Comparison of ENCODE assay signal across 25 cellular contexts in the genomic region with DNA sequence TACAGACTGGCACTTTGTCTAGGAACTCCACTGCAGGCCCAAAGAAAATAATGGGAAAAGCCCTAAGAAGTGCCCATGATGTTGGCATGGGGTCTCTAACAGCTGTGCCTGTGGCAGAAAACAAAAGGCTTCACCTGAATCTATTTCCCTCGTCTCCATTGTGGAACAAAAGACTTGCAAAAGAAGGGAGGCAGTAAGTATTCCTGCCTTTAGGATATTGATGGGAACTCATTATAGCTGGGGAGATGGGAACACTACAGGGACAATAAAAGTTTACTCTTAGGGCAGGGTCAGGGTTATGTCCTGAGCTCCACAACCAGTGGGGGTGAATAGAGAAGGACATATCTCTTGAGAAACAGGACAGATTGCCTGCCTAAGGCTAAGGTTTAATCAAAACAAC.
DNase-seq lines count a peak whose midpoint lies in the region; ATAC-seq, FAIRE-seq and TF ChIP-seq lines count a peak whose summit lies in the region.
"Had no signal": no experiment of that assay in that cellular context is flagged by ENCODE, and none has a peak within 500 bp of the region (broad histone marks: within the 10 kb centered on the region; RNA-seq: fewer than 3 reads in every experiment).

No MANE protein-coding gene starts in this region.

- no peak overlapping the region for H3K4ac ChIP-seq in H1 (replicated peaks; ENCODE audit: insufficient read length, low read depth, low read length)

- TF ChIP-seq POLR2A in H1 (IDR thresholded peaks at IDR 0.05; ENCODE audit: control extremely low read depth in 1 of 2, low read depth in 2 of 2, low read length in 2 of 2) = no peak

- no peak overlapping the region for H3K56ac ChIP-seq in H1 (replicated peaks; ENCODE audit: insufficient read length, low read depth, low read length)

- no peak overlapping the region for H3K9ac ChIP-seq in NT2/D1 (ENCODE audit: insufficient read length, low read depth)
- peak overlapping the region in 1 of 4 experiments; percentile 49; a peak in 1 of 7 replicates for H3K9ac ChIP-seq in H1 (replicated peaks in 1 of 4; ENCODE audit: extremely low read depth in 1 of 4, low read depth in 3 of 4, low read length in 3 of 4)
- H3K9ac ChIP-seq: BLaER1 treated with 17β-estradiol and CSF1 and Interleukin-3, amounts not matched to agents 10 nM and 100 nM had no signal

- H3K4me1 Mint-ChIP-seq in GM23338 = peaks cover 12% of the 10 kb centered on the region; the same call in 2 of the 3 replicates
- no peaks in the 10 kb centered on the region for H3K4me1 Mint-ChIP-seq in CD4-positive, alpha-beta memory T cell
- H3K4me1 Mint-ChIP-seq: CD14-positive monocyte had no signal

- no peak overlapping the region for H3K4me2 ChIP-seq in GM23338
- no peak overlapping the region for H3K4me2 ChIP-seq in H1 (ENCODE audit: insufficient read depth in 1 of 2, low read depth in 2 of 2, low read length in 2 of 2)
- H3K4me2 ChIP-seq: A549; BLaER1 treated with 17β-estradiol and CSF1 and Interleukin-3, amounts not matched to agents 10 nM and 100 nM had no signal

- POLR2A ChIA-PET in H1 (lab: Charles Lee; ENCODE audit: partially characterized antibody) = no interaction called here
- POLR2A ChIA-PET in CD4-positive, alpha-beta memory T cell (lab: Charles Lee; ENCODE audit: partially characterized antibody) = no interaction called here

- no peaks in the 10 kb centered on the region for H3K36me3 Mint-ChIP-seq in GM23338 (ENCODE audit: low read depth)
- no peaks in the 10 kb centered on the region for H3K36me3 Mint-ChIP-seq in CD4-positive, alpha-beta memory T cell
- H3K36me3 Mint-ChIP-seq: CD14-positive monocyte; CD8-positive, alpha-beta T cell had no signal

- no peak for TF ChIP-seq EP300 in H1 (IDR thresholded peaks at IDR 0.05; ENCODE audit: borderline replicate concordance in 1 of 2, low read depth in 2 of 2, low read length in 2 of 2)

- H3K14ac ChIP-seq in H1 (ENCODE audit: insufficient read length) = no peak overlapping the region

- no peak overlapping the region for H4K91ac ChIP-seq in H1 (replicated peaks; ENCODE audit: insufficient read length, low read length)

- H2BK12ac ChIP-seq in H1 (ENCODE audit: low read depth, low read length) = no peak overlapping the region

- TF ChIP-seq RAD21 in H1 (IDR thresholded peaks at IDR 0.05 in 1 of 2, conservative IDR thresholded peaks at IDR 0.05 in 1 of 2; ENCODE audit: low read depth in 2 of 2, low read length in 2 of 2) = no peak

- no peak overlapping the region for H3K27ac Mint-ChIP-seq in GM23338
- no peak overlapping the region for H3K27ac Mint-ChIP-seq in CD4-positive, alpha-beta memory T cell
- H3K27ac Mint-ChIP-seq: CD14-positive monocyte; CD8-positive, alpha-beta T cell; H9 had no signal

- H3K9me2 ChIP-seq in GM23338 (ENCODE audit: insufficient read depth) = no peaks in the 10 kb centered on the region

- H2AFZ ChIP-seq in GM23338 (no peak overlapping the region), H1 (ENCODE audit: low read length) (no peak overlapping the region)

- no peaks in the 10 kb centered on the region for H3K9me3 Mint-ChIP-seq in GM23338
- H3K9me3 Mint-ChIP-seq in CD4-positive, alpha-beta memory T cell = peaks cover 0 to 12% (median under 1%) of the 10 kb centered on the region in 8 donors
- H3K9me3 Mint-ChIP-seq: H9 had no signal

- no peaks in the 10 kb centered on the region for H3K36me3 ChIP-seq in GM23338 (ENCODE audit: insufficient read depth)
- H3K36me3 ChIP-seq in NT2/D1 (ENCODE audit: insufficient read depth, insufficient read length, low read length) = no peaks in the 10 kb centered on the region
- no peaks in the 10 kb centered on the region for H3K36me3 ChIP-seq in H1 (ENCODE audit: control insufficient read depth in 2 of 4, insufficient read depth in 4 of 4, low read length in 3 of 4)
- H3K36me3 ChIP-seq in iPS DF 6.9 (ENCODE audit: control insufficient read depth, insufficient read depth, low read length) = no peaks in the 10 kb centered on the region
- H3K36me3 ChIP-seq in CD4-positive, alpha-beta memory T cell (ENCODE audit: insufficient read depth, low read length) = no peaks in the 10 kb centered on the region
- H3K36me3 ChIP-seq: BE2C; BLaER1 treated with 17β-estradiol and CSF1 and Interleukin-3, amounts not matched to agents 10 nM and 100 nM had no signal

- intact Hi-C loops in CD4-positive, alpha-beta memory T cell (cut with micrococcal nuclease) = no loop called here

- no peak overlapping the region for H2BK15ac ChIP-seq in H1 (ENCODE audit: low read length)

- no peak for TF ChIP-seq CTCF in GM23338 (conservative IDR thresholded peaks at IDR 0.05; ENCODE audit: low read depth in 2 of 2)
- TF ChIP-seq CTCF in H1 (IDR thresholded peaks at IDR 0.05; ENCODE audit: control extremely low read depth in 1 of 3, insufficient read depth in 1 of 3, low read depth in 1 of 3, low read length in 3 of 3) = no peak
- no peak for TF ChIP-seq CTCF in GM13977 (IDR thresholded peaks at IDR 0.05; ENCODE audit: extremely low read depth, insufficient read depth, missing control alignments)

- in situ Hi-C loops in GM13977 (cut with MboI; ENCODE audit: low pct_unique_long_range_greater_than_20kb, low sequenced_read_pairs, unreplicated experiment) = no loop called here

- H4K8ac ChIP-seq in H1 (ENCODE audit: extremely low read depth, insufficient read depth, low read length) = no peak overlapping the region

- H3K4me3 ChIP-seq in GM23338 (no peak overlapping the region), NT2/D1 (ENCODE audit: insufficient read length, low read depth) (no peak overlapping the region), H1 (ENCODE audit: extremely low read depth in 1 of 4, insufficient read depth in 2 of 4, low read depth in 3 of 4, low read length in 4 of 4) (no peak overlapping the region), iPS DF 6.9 (ENCODE audit: low read length) (no peak overlapping the region)
- no peak overlapping the region for H3K4me3 ChIP-seq in CD4-positive, alpha-beta memory T cell (ENCODE audit: low read length in 2 of 2)
- H3K4me3 ChIP-seq: A549; BLaER1 treated with 17β-estradiol and CSF1 and Interleukin-3, amounts not matched to agents 10 nM and 100 nM had no signal

- H2BK120ac ChIP-seq in H1 (replicated peaks; ENCODE audit: low read depth, low read length) = no peak overlapping the region

- no peaks in the 10 kb centered on the region for H3F3A ChIP-seq in GM23338 (replicated peaks; ENCODE audit: low read depth)

- H2BK20ac ChIP-seq in H1 (ENCODE audit: low read length) = no peak overlapping the region

- H3K27ac ChIP-seq in GM23338 (ENCODE audit: low read depth) (no peak overlapping the region), H1 (ENCODE audit: low read depth, low read length) (no peak overlapping the region), iPS DF 6.9 (ENCODE audit: low read length) (no peak overlapping the region)
- H3K27ac ChIP-seq in CD4-positive, alpha-beta memory T cell (ENCODE audit: low read depth, low read length) = no peak overlapping the region
- H3K27ac ChIP-seq: A549; BLaER1 treated with 17β-estradiol and CSF1 and Interleukin-3, amounts not matched to agents 10 nM and 100 nM had no signal

- ATAC-seq in GM23338 = peak; percentile 86
- no peak for ATAC-seq in HG02610 (IDR thresholded peaks at IDR 0.05; ENCODE audit: unreplicated experiment)
- ATAC-seq: A549; CD8-positive, alpha-beta T cell; HCT116 had no signal

- H3K79me2 ChIP-seq in GM23338 (replicated peaks; ENCODE audit: insufficient read depth) (no peaks in the 10 kb centered on the region), H1 (ENCODE audit: control insufficient read depth in 1 of 2, insufficient read depth in 2 of 2, low read length in 2 of 2) (no peaks in the 10 kb centered on the region)

- H4K5ac ChIP-seq in H1 (ENCODE audit: insufficient read length, low read depth, low read length) = no peak overlapping the region

- CTCF ChIA-PET in H1 (lab: Charles Lee; ENCODE audit: partially characterized antibody) = interaction anchor here (0.6 kb wide), 1 partner anchor 550 kb away, joined by 3 read pairs; no protein-coding TSS in a partner anchor
- CTCF ChIA-PET in CD4-positive, alpha-beta memory T cell (lab: Charles Lee; ENCODE audit: partially characterized antibody) = no interaction called here

- no peak overlapping the region for H3K23ac ChIP-seq in H1 (ENCODE audit: insufficient read length)

- H2BK5ac ChIP-seq in H1 (ENCODE audit: low read depth, low read length) = no peak overlapping the region

- no peaks in the 10 kb centered on the region for H3K27me3 Mint-ChIP-seq in GM23338 (ENCODE audit: insufficient read depth, low read depth, poor library complexity)
- no peaks in the 10 kb centered on the region for H3K27me3 Mint-ChIP-seq in CD4-positive, alpha-beta memory T cell

- H3K4me1 ChIP-seq in GM23338 (ENCODE audit: insufficient read depth) (peaks cover 5% of the 10 kb centered on the region; the same call in 1 of the 2 replicates), NT2/D1 (ENCODE audit: insufficient read depth, insufficient read length) (no peaks in the 10 kb centered on the region), H1 (replicated peaks in 1 of 4; ENCODE audit: control insufficient read depth in 3 of 4, insufficient read depth in 4 of 4, low read length in 3 of 4) (no peaks in the 10 kb centered on the region), iPS DF 6.9 (ENCODE audit: control insufficient read depth, insufficient read depth, low read length) (peaks cover 1% of the 10 kb centered on the region; the same call in 1 of the 2 replicates)
- no peaks in the 10 kb centered on the region for H3K4me1 ChIP-seq in CD4-positive, alpha-beta memory T cell (ENCODE audit: insufficient read depth, low read length)
- H3K4me1 ChIP-seq: A549; BE2C; BLaER1 treated with 17β-estradiol and CSF1 and Interleukin-3, amounts not matched to agents 10 nM and 100 nM; Caco-2 had no signal

- H3K23me2 ChIP-seq in H1 (ENCODE audit: low read depth, low read length) = no peaks in the 10 kb centered on the region

- no peaks in the 10 kb centered on the region for H3K27me3 ChIP-seq in GM23338 (ENCODE audit: insufficient read depth)
- H3K27me3 ChIP-seq in NT2/D1 (ENCODE audit: insufficient read depth, insufficient read length) = no peaks in the 10 kb centered on the region
- H3K27me3 ChIP-seq in H1 (replicated peaks in 1 of 4; ENCODE audit: control insufficient read depth in 3 of 4, extremely low read depth in 1 of 4, insufficient read depth in 3 of 4, low read length in 3 of 4) = peaks cover 0 to 3% (median 0%) of the 10 kb centered on the region in 4 experiments; a peak in 2 of 7 replicates
- H3K27me3 ChIP-seq in iPS DF 6.9 (ENCODE audit: control insufficient read depth, insufficient read depth, low read length) = 0 out of 2 replicates have a peak, but pooled peaks cover 1% of the 10 kb centered on the region
- H3K27me3 ChIP-seq in CD4-positive, alpha-beta memory T cell (ENCODE audit: insufficient read depth, low read length) = no peaks in the 10 kb centered on the region
- H3K27me3 ChIP-seq: BE2C; BLaER1 treated with 17β-estradiol and CSF1 and Interleukin-3, amounts not matched to agents 10 nM and 100 nM had no signal

- H3K9me3 ChIP-seq in NT2/D1 (ENCODE audit: insufficient read depth, low read length) (no peaks in the 10 kb centered on the region), H1 (ENCODE audit: insufficient read depth in 2 of 2, low read depth in 1 of 2, low read length in 1 of 2) (no peaks in the 10 kb centered on the region), iPS DF 6.9 (ENCODE audit: control insufficient read depth, insufficient read depth, low read length) (no peaks in the 10 kb centered on the region)
- H3K9me3 ChIP-seq in CD4-positive, alpha-beta memory T cell (ENCODE audit: control insufficient read depth in 1 of 2, low read length in 2 of 2) = no peaks in the 10 kb centered on the region
- H3K9me3 ChIP-seq: A549; BE2C; BLaER1 treated with 17β-estradiol and CSF1 and Interleukin-3, amounts not matched to agents 10 nM and 100 nM; Caco-2 had no signal

- WGBS in H1 (ENCODE audit: extremely low coverage in 1 of 2, insufficient coverage in 1 of 2, insufficient read length in 1 of 2, insufficient replicate concordance in 2 of 2, low coverage in 1 of 2, low lambda C conversion rate in 2 of 2, missing lambda C conversion rate in 1 of 2), 2 experiments = 20% methylated on average over 1 of the region's 1 CpG; no CpG with 5 or more reads in 1 of the 2 experiments
- no CpG with 5 or more reads among the region's 1 CpG for WGBS in iPS DF 6.9 (ENCODE audit: insufficient coverage, insufficient read length)

- H2AK5ac ChIP-seq in H1 (ENCODE audit: low read depth, low read length) = no peak overlapping the region

- H3K79me1 ChIP-seq in H1 (ENCODE audit: low read depth, low read length) = no peaks in the 10 kb centered on the region

- FAIRE-seq in H1 (lab: Jason Lieb, UNC) = peak; percentile 62
- FAIRE-seq: A549, G401.6, GM12892, GM19239 had no signal

- H3K4me3 Mint-ChIP-seq in GM23338 = no peak overlapping the region
- no peak overlapping the region for H3K4me3 Mint-ChIP-seq in CD4-positive, alpha-beta memory T cell
- H3K4me3 Mint-ChIP-seq: CD14-positive monocyte; CD8-positive, alpha-beta T cell; H9 had no signal

- no peaks in the 10 kb centered on the region for H4K20me1 ChIP-seq in GM23338 (replicated peaks; ENCODE audit: insufficient read depth)
- no peaks in the 10 kb centered on the region for H4K20me1 ChIP-seq in H1 (replicated peaks in 1 of 2; ENCODE audit: control insufficient read depth in 1 of 2, insufficient read depth in 2 of 2, low read length in 2 of 2)
- H4K20me1 ChIP-seq: BLaER1 treated with 17β-estradiol and CSF1 and Interleukin-3, amounts not matched to agents 10 nM and 100 nM had no signal

- H3K18ac ChIP-seq in H1 (ENCODE audit: extremely low read depth, low read length) = no peak overlapping the region

- peak; percentile 36 for DNase-seq in GM23338 (ENCODE audit: low spot score)
- DNase-seq in NT2/D1 (ENCODE audit: low read depth, low spot score) = peak; percentile 13
- DNase-seq in H1 (ENCODE audit: low read depth in 1 of 2, low spot score in 2 of 2) = no peak
- peak; percentile 2 for DNase-seq in iPS DF 6.9 (ENCODE audit: low read depth, low spot score)
- no peak for DNase-seq in SHP77 (lab: John Stamatoyannopoulos, UW)
- no peak for DNase-seq in CD4-positive, alpha-beta memory T cell
- no peak for DNase-seq in GM13977 (ENCODE audit: low spot score)
- DNase-seq: 8988T; ACHN; AML-193; BE2C; Caco-2; CD8-positive, alpha-beta T cell; DMS153; DND-41; GOT3; H9 had no signal

Comparison
In these comparisons a context has a peak if more than half of its experiments do, and no peak if none do; other contexts are left out.
1. DNase-seq: peak in GM23338 (single experiment), NT2/D1 (single experiment) and iPS DF 6.9 (single experiment); none in H1 (0 of 2), SHP77 (0 of 2), CD4-positive, alpha-beta memory T cell (0 of 5) and GM13977 (single experiment).